In genomic region chr1:16385659-16386453, GRCh38 we compare ENCODE assay signal across 2 cellular contexts.
TF ChIP-seq lines count a peak whose summit lies in the region.

No MANE protein-coding gene starts in this region.

TF ChIP-seq in A549, 52 proteins besides CTCF, POLR2A, EP300 and RAD21:
- no peak for TF ChIP-seq ZNF302 (CRISPR knock-in tag; IDR thresholded peaks at IDR 0.05)
- TF ChIP-seq EHMT2 (IDR thresholded peaks at IDR 0.05; ENCODE audit: low read depth) = no peak

TF ChIP-seq in IMR-90, 13 proteins besides CTCF, POLR2A, EP300 and RAD21:
- TF ChIP-seq MXI1 (IDR thresholded peaks at IDR 0.05; ENCODE audit: borderline replicate concordance, low read depth, low read length) (no peak), ELK1 (IDR thresholded peaks at IDR 0.05; ENCODE audit: borderline replicate concordance, low read depth, low read length) (no peak), MAZ (IDR thresholded peaks at IDR 0.05; ENCODE audit: borderline replicate concordance, low read depth, low read length) (no peak), RFX5 (IDR thresholded peaks at IDR 0.05; ENCODE audit: low read depth, low read length) (no peak), RCOR1 (IDR thresholded peaks at IDR 0.05; ENCODE audit: insufficient replicate concordance, low read length) (no peak), USF2 (IDR thresholded peaks at IDR 0.05; ENCODE audit: low read depth, low read length) (no peak)
